8 cellular contexts compared by ENCODE assay signal in the genomic region with DNA sequence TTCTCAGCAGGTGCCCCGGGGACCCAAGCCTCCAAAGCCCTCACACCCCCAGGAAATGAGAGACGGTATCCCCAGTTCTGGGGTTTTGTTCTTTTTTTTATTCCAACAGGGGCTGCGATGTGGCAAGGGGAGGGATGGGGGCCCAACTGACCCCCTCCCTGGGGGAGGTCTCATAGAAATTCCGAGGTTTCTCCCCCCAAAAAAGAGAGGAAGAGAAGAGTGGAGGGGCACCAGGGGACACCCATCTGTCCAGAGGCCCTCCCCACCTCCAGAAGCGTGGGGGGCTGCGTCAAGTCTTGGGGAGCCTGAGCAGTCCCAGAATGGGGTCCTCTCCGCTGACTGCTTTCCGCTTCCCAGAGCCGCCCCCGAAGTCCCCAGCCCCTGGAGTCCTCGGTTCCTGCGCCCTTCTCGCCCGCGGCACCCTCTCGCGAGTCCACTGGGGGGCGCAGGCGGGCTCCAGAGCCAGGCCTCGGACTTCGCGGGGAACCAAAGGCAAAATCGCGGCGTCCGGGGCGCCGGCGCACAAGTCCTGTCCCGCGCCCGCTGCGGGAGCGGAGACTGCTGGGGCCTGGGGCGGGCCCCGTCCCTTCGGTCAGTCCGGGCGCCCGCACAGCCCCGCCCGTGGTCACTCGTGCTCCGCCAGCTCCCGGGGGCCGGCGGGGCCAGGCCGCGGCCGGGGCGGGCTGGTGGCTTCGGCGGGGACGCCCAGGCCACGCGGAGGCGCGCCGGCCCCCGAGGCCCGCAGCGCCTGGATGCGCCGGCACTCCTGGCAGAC. TPM values are rescaled to one million over a fixed set of nuclear protein-coding genes. Genes with fewer than 3 reads are reported as not detected.
A peak's percentile ranks its signal among the peaks of the same experiment; 100 is the strongest.
DNase-seq lines count a peak whose midpoint lies in the region; ATAC-seq and TF ChIP-seq lines count a peak whose summit lies in the region.

No MANE protein-coding gene starts in this region.

- H3K4me3 Mint-ChIP-seq in Caco-2 (ENCODE audit: unreplicated experiment) (no peak overlapping the region), nephron (peak overlapping the region in 1 of 3 experiments; percentile 19)

- CTCF ChIA-PET in Caco-2 (lab: Charles Lee) (no interaction called here), SK-N-SH (lab: Yijun Ruan, JAX) (interaction anchor here (0.5 to 4.7 kb wide), 16 partner anchors 12 to 361 kb away, joined by 3 to 39 read pairs (median 5); a partner anchor contains a TSS)

- no peak for ATAC-seq in GM21423 (IDR thresholded peaks at IDR 0.05; ENCODE audit: unreplicated experiment)

- no peaks in the 10 kb centered on the region for H3F3A ChIP-seq in SK-N-SH (replicated peaks; ENCODE audit: insufficient read depth)

- intact Hi-C loops in Caco-2 (cut with micrococcal nuclease; ENCODE audit: unreplicated experiment): no loop called here

- peaks cover 5% of the 10 kb centered on the region for H3K4me1 Mint-ChIP-seq in Caco-2 (ENCODE audit: low read depth, unreplicated experiment)
- peaks cover 16% of the 10 kb centered on the region for H3K4me1 Mint-ChIP-seq in nephron

- H3K9me3 ChIP-seq in Caco-2: no peaks in the 10 kb centered on the region
- no peaks in the 10 kb centered on the region for H3K9me3 ChIP-seq in SK-N-SH

- peak; percentile 54 for TF ChIP-seq RAD21 in SK-N-SH (IDR thresholded peaks at IDR 0.05; ENCODE audit: low read length)

- no peak overlapping the region for H3K9ac ChIP-seq in SK-N-SH

- H3K4me3 ChIP-seq in Caco-2 (ENCODE audit: low read depth, low read length) (no peak overlapping the region), HL-60 (replicated peaks; ENCODE audit: insufficient read depth, low read length) (no peak overlapping the region), SK-N-SH (ENCODE audit: low read depth in 2 of 2, low read length in 1 of 2) (peak overlapping the region; percentile 34 to 53; a peak in 3 of 4 replicates)

- no peaks in the 10 kb centered on the region for H3K9me2 ChIP-seq in SK-N-SH

- H3K27me3 Mint-ChIP-seq in Caco-2 (ENCODE audit: insufficient read depth, unreplicated experiment): peaks cover 60% of the 10 kb centered on the region
- peaks cover 83% of the 10 kb centered on the region for H3K27me3 Mint-ChIP-seq in nephron (ENCODE audit: low read depth)

- POLR2A ChIA-PET in Caco-2 (lab: Charles Lee) (no interaction called here), SK-N-SH (lab: Yijun Ruan, JAX) (interaction anchor here (0.9 to 1.3 kb wide), 3 partner anchors 10 to 37 kb away, joined by 3 to 5 read pairs (median 3); no protein-coding TSS in a partner anchor)

- H3K27me3 ChIP-seq in Caco-2 (replicated peaks; ENCODE audit: control insufficient read depth, insufficient read depth, low read length) (peaks cover 8% of the 10 kb centered on the region), HL-60 (ENCODE audit: insufficient read depth, poor library complexity, severe bottlenecking) (peaks cover 41% of the 10 kb centered on the region), SK-N-SH (ENCODE audit: insufficient read depth) (peaks cover 54% of the 10 kb centered on the region)

- H3K9me3 Mint-ChIP-seq in Caco-2 (ENCODE audit: unreplicated experiment) (no peaks in the 10 kb centered on the region), nephron (peaks cover 3% of the 10 kb centered on the region)

- TF ChIP-seq CTCF in Caco-2 (IDR thresholded peaks at IDR 0.05; ENCODE audit: insufficient read depth in 1 of 2, low read depth in 1 of 2, low read length in 1 of 2, severe bottlenecking in 1 of 2, unreplicated experiment in 1 of 2) (peak; percentile 67 to 80), HL-60 (IDR thresholded peaks at IDR 0.05; ENCODE audit: insufficient read depth, low read length) (peak; percentile 25), SK-N-SH (IDR thresholded peaks at IDR 0.05) (peak; percentile 60), nephron (IDR thresholded peaks at IDR 0.05; ENCODE audit: unreplicated experiment in 3 of 3) (peak; percentile 45 to 66 (median 64))

- H3K27ac Mint-ChIP-seq in Caco-2 (ENCODE audit: unreplicated experiment): no peak overlapping the region
- H3K27ac Mint-ChIP-seq in nephron: no peak overlapping the region

- H3K79me2 ChIP-seq in SK-N-SH (ENCODE audit: insufficient read depth): no peaks in the 10 kb centered on the region

- no peaks in the 10 kb centered on the region for H4K20me1 ChIP-seq in SK-N-SH (ENCODE audit: insufficient read depth)

- H3K4me1 ChIP-seq in Caco-2: peaks cover 3% of the 10 kb centered on the region
- H3K4me1 ChIP-seq in SK-N-SH (ENCODE audit: control insufficient read depth in 1 of 2, insufficient read depth in 2 of 2, low read depth in 1 of 2, low read length in 1 of 2): peaks cover 0 to 50% of the 10 kb centered on the region in 2 experiments; a peak in 1 of 4 replicates

- no TSS peak for BruUV-seq in Caco-2 (replicated peaks; lab: Mats Ljungman, UMichigan)

- H3K36me3 Mint-ChIP-seq in Caco-2 (ENCODE audit: insufficient read depth, unreplicated experiment) (peaks cover 4% of the 10 kb centered on the region), nephron (ENCODE audit: low read depth) (no peaks in the 10 kb centered on the region)

- H3K27ac ChIP-seq in HL-60 (replicated peaks): no peak overlapping the region
- H3K27ac ChIP-seq in SK-N-SH (ENCODE audit: low read depth in 2 of 2, low read length in 1 of 2): peak overlapping the region in 1 of 2 experiments; percentile 98; a peak in 2 of 4 replicates

- H3K4me2 ChIP-seq in SK-N-SH: no peak overlapping the region

- H2AFZ ChIP-seq in SK-N-SH (ENCODE audit: low read depth): no peak overlapping the region

- no peaks in the 10 kb centered on the region for H3K36me3 ChIP-seq in Caco-2 (ENCODE audit: control insufficient read depth, insufficient read depth, low read length)
- H3K36me3 ChIP-seq in SK-N-SH (replicated peaks in 1 of 2; ENCODE audit: control insufficient read depth in 1 of 2, insufficient read depth in 2 of 2, low read length in 1 of 2): no peaks in the 10 kb centered on the region

- WGBS in SK-N-SH (ENCODE audit: low lambda C conversion rate): 0% methylated on average over 20 of the region's 64 CpGs

- DNase-seq in Caco-2 (peak in 1 of 2 experiments; percentile 68), HL-60 (ENCODE audit: low read depth in 1 of 2, low spot score in 1 of 2) (peak in 1 of 2 experiments; percentile 41), SK-N-SH (peak; percentile 89), dermis blood vessel endothelial cell (peak; percentile 57), OCI-M2 (lab: John Stamatoyannopoulos, UW; ENCODE audit: unreplicated experiment) (no peak), H4 (ENCODE audit: low spot score) (no peak)

- TF ChIP-seq EP300 in SK-N-SH (IDR thresholded peaks at IDR 0.05; ENCODE audit: borderline replicate concordance in 1 of 2, low read depth in 1 of 2, low read length in 1 of 2): no peak

TF ChIP-seq in SK-N-SH, 30 proteins besides CTCF, POLR2A, EP300 and RAD21:
- TF ChIP-seq SMC3 (IDR thresholded peaks at IDR 0.05; ENCODE audit: low read depth, low read length) (peak; percentile 57), JUND (IDR thresholded peaks at IDR 0.05) (no peak)
- TF ChIP-seq, protein P1, sequence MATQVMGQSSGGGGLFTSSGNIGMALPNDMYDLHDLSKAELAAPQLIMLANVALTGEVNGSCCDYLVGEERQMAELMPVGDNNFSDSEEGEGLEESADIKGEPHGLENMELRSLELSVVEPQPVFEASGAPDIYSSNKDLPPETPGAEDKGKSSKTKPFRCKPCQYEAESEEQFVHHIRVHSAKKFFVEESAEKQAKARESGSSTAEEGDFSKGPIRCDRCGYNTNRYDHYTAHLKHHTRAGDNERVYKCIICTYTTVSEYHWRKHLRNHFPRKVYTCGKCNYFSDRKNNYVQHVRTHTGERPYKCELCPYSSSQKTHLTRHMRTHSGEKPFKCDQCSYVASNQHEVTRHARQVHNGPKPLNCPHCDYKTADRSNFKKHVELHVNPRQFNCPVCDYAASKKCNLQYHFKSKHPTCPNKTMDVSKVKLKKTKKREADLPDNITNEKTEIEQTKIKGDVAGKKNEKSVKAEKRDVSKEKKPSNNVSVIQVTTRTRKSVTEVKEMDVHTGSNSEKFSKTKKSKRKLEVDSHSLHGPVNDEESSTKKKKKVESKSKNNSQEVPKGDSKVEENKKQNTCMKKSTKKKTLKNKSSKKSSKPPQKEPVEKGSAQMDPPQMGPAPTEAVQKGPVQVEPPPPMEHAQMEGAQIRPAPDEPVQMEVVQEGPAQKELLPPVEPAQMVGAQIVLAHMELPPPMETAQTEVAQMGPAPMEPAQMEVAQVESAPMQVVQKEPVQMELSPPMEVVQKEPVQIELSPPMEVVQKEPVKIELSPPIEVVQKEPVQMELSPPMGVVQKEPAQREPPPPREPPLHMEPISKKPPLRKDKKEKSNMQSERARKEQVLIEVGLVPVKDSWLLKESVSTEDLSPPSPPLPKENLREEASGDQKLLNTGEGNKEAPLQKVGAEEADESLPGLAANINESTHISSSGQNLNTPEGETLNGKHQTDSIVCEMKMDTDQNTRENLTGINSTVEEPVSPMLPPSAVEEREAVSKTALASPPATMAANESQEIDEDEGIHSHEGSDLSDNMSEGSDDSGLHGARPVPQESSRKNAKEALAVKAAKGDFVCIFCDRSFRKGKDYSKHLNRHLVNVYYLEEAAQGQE (IDR thresholded peaks at IDR 0.05; ENCODE audit: low read depth, low read length): peak; percentile 79; the same call in 1 of the 2 replicates

RNA-seq across cellular contexts. Expression of a gene that starts 4.4 kb away (rescaled TPM):
- total RNA-seq in Caco-2 (2022) (0.54 and 0.84 TPM in 2 replicates), dermis blood vessel endothelial cell (under 0.01 and 0.05 TPM in 2 replicates)
- polyA plus RNA-seq in SK-N-SH (2012; rRNA removed): 0.75 and 0.77 TPM in 2 replicates
- polyA plus RNA-seq in SK-N-SH (2012; cell fraction: cytosol; rRNA removed): 0.80 and 1.9 TPM in 2 replicates
- 0.95 and 1.7 TPM in 2 replicates for polyA plus RNA-seq in SK-N-SH (2012; cell fraction: nucleus; rRNA removed)
- 2.1 and 2.8 TPM in 2 replicates for total RNA-seq in H4 (2014; rRNA removed; shearing (Covaris generic))

RNA-seq across cellular contexts. Expression of a gene that starts 39.3 kb away (rescaled TPM):
- total RNA-seq in Caco-2 (2022) (64.4 and 70.7 TPM in 2 replicates), dermis blood vessel endothelial cell (73.9 and 132 TPM in 2 replicates)
- 252 and 287 TPM in 2 replicates for polyA plus RNA-seq in SK-N-SH (2012; rRNA removed)
- polyA plus RNA-seq in SK-N-SH (2012; cell fraction: cytosol; rRNA removed): 141 and 200 TPM in 2 replicates
- 193 and 241 TPM in 2 replicates for polyA plus RNA-seq in SK-N-SH (2012; cell fraction: nucleus; rRNA removed)
- 149 and 167 TPM in 2 replicates for total RNA-seq in H4 (2014; rRNA removed; shearing (Covaris generic))

Comparison
In these comparisons a context has a peak if more than half of its experiments do, and no peak if none do; other contexts are left out.
1. DNase-seq: peak in SK-N-SH (single experiment) and dermis blood vessel endothelial cell (single experiment); none in OCI-M2 (single experiment) and H4 (single experiment).
2. H3K4me3 ChIP-seq: peak in SK-N-SH (2 of 2); none in Caco-2 (single experiment) and HL-60 (single experiment).
3. Peak in every context shown above with its lines, with median percentiles within 50 percentile points of each other: CTCF ChIP-seq.